1 cellular context compared by ENCODE assay signal in the genomic region with DNA sequence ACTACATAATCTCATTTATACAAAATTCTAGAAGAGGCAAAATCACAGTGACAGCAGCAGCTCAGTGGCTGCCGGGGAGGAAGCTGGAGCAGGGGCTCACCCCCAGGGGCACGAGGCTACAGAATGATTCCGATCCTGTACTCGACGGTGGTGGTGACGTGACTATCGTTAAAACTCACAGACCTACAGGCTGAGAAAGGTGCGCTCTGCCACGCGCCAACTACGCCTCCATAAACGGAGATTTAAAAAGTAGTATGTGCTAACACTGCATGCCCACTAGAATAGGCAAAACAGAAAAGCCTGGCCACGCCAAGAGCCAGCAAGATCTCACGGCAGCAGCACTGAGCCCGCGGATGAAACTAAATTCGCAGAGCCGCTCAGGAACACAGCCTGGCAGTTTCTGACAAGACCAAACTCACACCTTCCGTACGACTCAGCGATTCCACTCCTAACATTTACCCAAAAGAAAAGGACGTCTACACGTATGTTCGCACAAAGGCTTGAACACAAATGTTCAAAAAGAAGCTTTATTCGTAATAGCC.
TF ChIP-seq lines count a peak whose summit lies in the region.

No MANE protein-coding gene starts in this region.

TF ChIP-seq in H1, 55 proteins besides CTCF, POLR2A, EP300 and RAD21:
- TF ChIP-seq JUN (IDR thresholded peaks at IDR 0.05; ENCODE audit: low read depth, low read length) (no peak), SIN3A (conservative IDR thresholded peaks at IDR 0.05 in 1 of 2, IDR thresholded peaks at IDR 0.05 in 1 of 2; ENCODE audit: low read depth in 1 of 2, low read length in 2 of 2) (no peak), SP4 (IDR thresholded peaks at IDR 0.05; ENCODE audit: low read length) (no peak), SUZ12 (IDR thresholded peaks at IDR 0.05; ENCODE audit: low read length) (no peak), TAF1 (IDR thresholded peaks at IDR 0.05; ENCODE audit: low read depth, low read length) (no peak), CTBP2 (IDR thresholded peaks at IDR 0.05; ENCODE audit: borderline replicate concordance, insufficient read depth, insufficient read length, low read length) (no peak), EGR1 (IDR thresholded peaks at IDR 0.05; ENCODE audit: borderline replicate concordance, low read depth, low read length) (no peak), POU5F1 (IDR thresholded peaks at IDR 0.05; ENCODE audit: low read depth, low read length) (no peak), FOSL1 (IDR thresholded peaks at IDR 0.05; ENCODE audit: insufficient read depth, low read depth, low read length) (no peak)
- TF ChIP-seq, protein P1, sequence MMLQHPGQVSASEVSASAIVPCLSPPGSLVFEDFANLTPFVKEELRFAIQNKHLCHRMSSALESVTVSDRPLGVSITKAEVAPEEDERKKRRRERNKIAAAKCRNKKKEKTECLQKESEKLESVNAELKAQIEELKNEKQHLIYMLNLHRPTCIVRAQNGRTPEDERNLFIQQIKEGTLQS (IDR thresholded peaks at IDR 0.05; ENCODE audit: insufficient read depth, low read depth, low read length), result no peak
